ENCODE assay signal across 2 cellular contexts in the genomic region with DNA sequence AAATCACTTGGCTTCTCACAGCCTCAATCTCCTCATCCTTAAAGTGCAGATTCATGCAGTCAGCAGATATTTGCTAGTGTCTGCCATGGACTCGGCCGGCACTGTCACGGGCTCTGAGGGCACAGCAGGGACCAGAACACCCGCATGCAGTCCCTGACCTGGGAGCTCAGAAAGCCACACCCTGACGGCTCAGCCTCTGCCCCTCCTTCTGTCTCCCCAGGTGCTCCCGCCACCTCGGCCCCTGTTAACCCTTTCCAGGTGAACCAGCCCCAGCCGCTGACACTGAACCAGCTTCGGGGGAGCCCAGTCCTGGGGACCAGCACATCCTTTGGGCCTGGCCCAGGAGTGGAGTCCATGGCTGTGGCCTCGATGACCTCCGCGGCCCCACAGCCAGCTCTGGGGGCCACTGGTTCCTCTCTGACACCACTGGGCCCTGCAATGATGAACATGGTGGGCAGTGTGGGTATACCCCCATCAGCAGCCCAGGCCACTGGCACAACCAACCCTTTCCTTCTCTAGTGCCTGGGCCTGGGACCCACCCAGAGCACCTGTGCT.
TF ChIP-seq lines count a peak whose summit lies in the region.

No MANE protein-coding gene starts in this region.

TF ChIP-seq in GM23338, 12 proteins besides CTCF, POLR2A, EP300 and RAD21 (continues in another document):
- TF ChIP-seq NANOG (IDR thresholded peaks at IDR 0.05; ENCODE audit: borderline replicate concordance) (no peak), JUNB (IDR thresholded peaks at IDR 0.05; ENCODE audit: unreplicated experiment) (no peak), ZNF331 (CRISPR knock-in tag; IDR thresholded peaks at IDR 0.05; ENCODE audit: low read depth) (no peak), EZH2phosphoT487 (IDR thresholded peaks at IDR 0.05; ENCODE audit: unreplicated experiment) (no peak), ZNF114 (CRISPR knock-in tag; IDR thresholded peaks at IDR 0.05) (no peak), POLR2AphosphoS5 (IDR thresholded peaks at IDR 0.05; ENCODE audit: low read depth) (no peak), STAT1 (IDR thresholded peaks at IDR 0.05; ENCODE audit: unreplicated experiment) (no peak), EZH2 (IDR thresholded peaks at IDR 0.05; ENCODE audit: low read depth, unreplicated experiment) (no peak), CREB1 (CRISPR knock-in tag; IDR thresholded peaks at IDR 0.05; ENCODE audit: low read depth) (no peak)
- TF ChIP-seq, protein P1, sequence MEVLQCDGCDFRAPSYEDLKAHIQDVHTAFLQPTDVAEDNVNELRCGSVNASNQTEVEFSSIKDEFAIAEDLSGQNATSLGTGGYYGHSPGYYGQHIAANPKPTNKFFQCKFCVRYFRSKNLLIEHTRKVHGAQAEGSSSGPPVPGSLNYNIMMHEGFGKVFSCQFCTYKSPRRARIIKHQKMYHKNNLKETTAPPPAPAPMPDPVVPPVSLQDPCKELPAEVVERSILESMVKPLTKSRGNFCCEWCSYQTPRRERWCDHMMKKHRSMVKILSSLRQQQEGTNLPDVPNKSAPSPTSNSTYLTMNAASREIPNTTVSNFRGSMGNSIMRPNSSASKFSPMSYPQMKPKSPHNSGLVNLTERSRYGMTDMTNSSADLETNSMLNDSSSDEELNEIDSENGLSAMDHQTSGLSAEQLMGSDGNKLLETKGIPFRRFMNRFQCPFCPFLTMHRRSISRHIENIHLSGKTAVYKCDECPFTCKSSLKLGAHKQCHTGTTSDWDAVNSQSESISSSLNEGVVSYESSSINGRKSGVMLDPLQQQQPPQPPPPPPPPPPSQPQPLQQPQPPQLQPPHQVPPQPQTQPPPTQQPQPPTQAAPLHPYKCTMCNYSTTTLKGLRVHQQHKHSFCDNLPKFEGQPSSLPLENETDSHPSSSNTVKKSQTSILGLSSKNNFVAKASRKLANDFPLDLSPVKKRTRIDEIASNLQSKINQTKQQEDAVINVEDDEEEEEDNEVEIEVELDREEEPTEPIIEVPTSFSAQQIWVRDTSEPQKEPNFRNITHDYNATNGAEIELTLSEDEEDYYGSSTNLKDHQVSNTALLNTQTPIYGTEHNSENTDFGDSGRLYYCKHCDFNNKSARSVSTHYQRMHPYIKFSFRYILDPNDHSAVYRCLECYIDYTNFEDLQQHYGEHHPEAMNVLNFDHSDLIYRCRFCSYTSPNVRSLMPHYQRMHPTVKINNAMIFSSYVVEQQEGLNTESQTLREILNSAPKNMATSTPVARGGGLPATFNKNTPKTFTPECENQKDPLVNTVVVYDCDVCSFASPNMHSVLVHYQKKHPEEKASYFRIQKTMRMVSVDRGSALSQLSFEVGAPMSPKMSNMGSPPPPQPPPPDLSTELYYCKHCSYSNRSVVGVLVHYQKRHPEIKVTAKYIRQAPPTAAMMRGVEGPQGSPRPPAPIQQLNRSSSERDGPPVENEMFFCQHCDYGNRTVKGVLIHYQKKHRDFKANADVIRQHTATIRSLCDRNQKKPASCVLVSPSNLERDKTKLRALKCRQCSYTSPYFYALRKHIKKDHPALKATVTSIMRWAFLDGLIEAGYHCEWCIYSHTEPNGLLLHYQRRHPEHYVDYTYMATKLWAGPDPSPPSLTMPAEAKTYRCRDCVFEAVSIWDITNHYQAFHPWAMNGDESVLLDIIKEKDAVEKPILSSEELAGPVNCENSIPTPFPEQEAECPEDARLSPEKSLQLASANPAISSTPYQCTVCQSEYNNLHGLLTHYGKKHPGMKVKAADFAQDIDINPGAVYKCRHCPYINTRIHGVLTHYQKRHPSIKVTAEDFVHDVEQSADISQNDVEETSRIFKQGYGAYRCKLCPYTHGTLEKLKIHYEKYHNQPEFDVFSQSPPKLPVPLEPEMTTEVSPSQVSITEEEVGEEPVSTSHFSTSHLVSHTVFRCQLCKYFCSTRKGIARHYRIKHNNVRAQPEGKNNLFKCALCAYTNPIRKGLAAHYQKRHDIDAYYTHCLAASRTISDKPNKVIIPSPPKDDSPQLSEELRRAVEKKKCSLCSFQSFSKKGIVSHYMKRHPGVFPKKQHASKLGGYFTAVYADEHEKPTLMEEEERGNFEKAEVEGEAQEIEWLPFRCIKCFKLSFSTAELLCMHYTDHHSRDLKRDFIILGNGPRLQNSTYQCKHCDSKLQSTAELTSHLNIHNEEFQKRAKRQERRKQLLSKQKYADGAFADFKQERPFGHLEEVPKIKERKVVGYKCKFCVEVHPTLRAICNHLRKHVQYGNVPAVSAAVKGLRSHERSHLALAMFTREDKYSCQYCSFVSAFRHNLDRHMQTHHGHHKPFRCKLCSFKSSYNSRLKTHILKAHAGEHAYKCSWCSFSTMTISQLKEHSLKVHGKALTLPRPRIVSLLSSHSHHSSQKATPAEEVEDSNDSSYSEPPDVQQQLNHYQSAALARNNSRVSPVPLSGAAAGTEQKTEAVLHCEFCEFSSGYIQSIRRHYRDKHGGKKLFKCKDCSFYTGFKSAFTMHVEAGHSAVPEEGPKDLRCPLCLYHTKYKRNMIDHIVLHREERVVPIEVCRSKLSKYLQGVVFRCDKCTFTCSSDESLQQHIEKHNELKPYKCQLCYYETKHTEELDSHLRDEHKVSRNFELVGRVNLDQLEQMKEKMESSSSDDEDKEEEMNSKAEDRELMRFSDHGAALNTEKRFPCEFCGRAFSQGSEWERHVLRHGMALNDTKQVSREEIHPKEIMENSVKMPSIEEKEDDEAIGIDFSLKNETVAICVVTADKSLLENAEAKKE (CRISPR knock-in tag; IDR thresholded peaks at IDR 0.05) = no peak
- TF ChIP-seq, protein P2, sequence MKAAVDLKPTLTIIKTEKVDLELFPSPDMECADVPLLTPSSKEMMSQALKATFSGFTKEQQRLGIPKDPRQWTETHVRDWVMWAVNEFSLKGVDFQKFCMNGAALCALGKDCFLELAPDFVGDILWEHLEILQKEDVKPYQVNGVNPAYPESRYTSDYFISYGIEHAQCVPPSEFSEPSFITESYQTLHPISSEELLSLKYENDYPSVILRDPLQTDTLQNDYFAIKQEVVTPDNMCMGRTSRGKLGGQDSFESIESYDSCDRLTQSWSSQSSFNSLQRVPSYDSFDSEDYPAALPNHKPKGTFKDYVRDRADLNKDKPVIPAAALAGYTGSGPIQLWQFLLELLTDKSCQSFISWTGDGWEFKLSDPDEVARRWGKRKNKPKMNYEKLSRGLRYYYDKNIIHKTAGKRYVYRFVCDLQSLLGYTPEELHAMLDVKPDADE (IDR thresholded peaks at IDR 0.05) = no peak

TF ChIP-seq in IMR-90, 13 proteins besides CTCF, POLR2A, EP300 and RAD21:
- TF ChIP-seq, protein P3, sequence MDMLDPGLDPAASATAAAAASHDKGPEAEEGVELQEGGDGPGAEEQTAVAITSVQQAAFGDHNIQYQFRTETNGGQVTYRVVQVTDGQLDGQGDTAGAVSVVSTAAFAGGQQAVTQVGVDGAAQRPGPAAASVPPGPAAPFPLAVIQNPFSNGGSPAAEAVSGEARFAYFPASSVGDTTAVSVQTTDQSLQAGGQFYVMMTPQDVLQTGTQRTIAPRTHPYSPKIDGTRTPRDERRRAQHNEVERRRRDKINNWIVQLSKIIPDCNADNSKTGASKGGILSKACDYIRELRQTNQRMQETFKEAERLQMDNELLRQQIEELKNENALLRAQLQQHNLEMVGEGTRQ (IDR thresholded peaks at IDR 0.05; ENCODE audit: low read depth, low read length) = no peak
- TF ChIP-seq MAFK (IDR thresholded peaks at IDR 0.05; ENCODE audit: low read depth, low read length) (no peak), RFX5 (IDR thresholded peaks at IDR 0.05; ENCODE audit: low read depth, low read length) (no peak), MAZ (IDR thresholded peaks at IDR 0.05; ENCODE audit: borderline replicate concordance, low read depth, low read length) (no peak), SMC3 (IDR thresholded peaks at IDR 0.05; ENCODE audit: low read depth, low read length) (no peak), RCOR1 (IDR thresholded peaks at IDR 0.05; ENCODE audit: insufficient replicate concordance, low read length) (no peak), FOS (IDR thresholded peaks at IDR 0.05; ENCODE audit: low read depth, low read length) (no peak), CEBPB (IDR thresholded peaks at IDR 0.05; ENCODE audit: low read depth, low read length) (no peak), MXI1 (IDR thresholded peaks at IDR 0.05; ENCODE audit: borderline replicate concordance, low read depth, low read length) (no peak), NFE2L2 (IDR thresholded peaks at IDR 0.05; ENCODE audit: low read depth, low read length) (no peak), BHLHE40 (IDR thresholded peaks at IDR 0.05; ENCODE audit: low read depth, low read length) (no peak), CHD1 (IDR thresholded peaks at IDR 0.05; ENCODE audit: low read depth, low read length) (no peak)
- TF ChIP-seq, protein P4, sequence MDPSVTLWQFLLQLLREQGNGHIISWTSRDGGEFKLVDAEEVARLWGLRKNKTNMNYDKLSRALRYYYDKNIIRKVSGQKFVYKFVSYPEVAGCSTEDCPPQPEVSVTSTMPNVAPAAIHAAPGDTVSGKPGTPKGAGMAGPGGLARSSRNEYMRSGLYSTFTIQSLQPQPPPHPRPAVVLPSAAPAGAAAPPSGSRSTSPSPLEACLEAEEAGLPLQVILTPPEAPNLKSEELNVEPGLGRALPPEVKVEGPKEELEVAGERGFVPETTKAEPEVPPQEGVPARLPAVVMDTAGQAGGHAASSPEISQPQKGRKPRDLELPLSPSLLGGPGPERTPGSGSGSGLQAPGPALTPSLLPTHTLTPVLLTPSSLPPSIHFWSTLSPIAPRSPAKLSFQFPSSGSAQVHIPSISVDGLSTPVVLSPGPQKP (IDR thresholded peaks at IDR 0.05; ENCODE audit: borderline replicate concordance, low read depth, low read length) = no peak
